ENCODE assay signal across 34 cellular contexts in genomic region chr9:76185432-76185831, GRCh38.
DNase-seq lines count a peak whose midpoint lies in the region; ATAC-seq, FAIRE-seq and TF ChIP-seq lines count a peak whose summit lies in the region.
"Had no signal": no experiment of that assay in that cellular context is flagged by ENCODE, and none has a peak within 500 bp of the region (broad histone marks: within the 10 kb centered on the region; RNA-seq: fewer than 3 reads in every experiment).

No MANE protein-coding gene starts in this region.

- H3K9ac ChIP-seq in HepG2 (ENCODE audit: insufficient read depth, low read depth, low read length), result no peak overlapping the region
- H3K9ac ChIP-seq in IMR-90 (ENCODE audit: low read depth, low read length), result no peak overlapping the region
- no peak overlapping the region for H3K9ac ChIP-seq in K562 (ENCODE audit: insufficient read depth in 1 of 2, low read depth in 2 of 2, low read length in 2 of 2)
- H3K9ac ChIP-seq: BLaER1; BLaER1 treated with 17β-estradiol and CSF1 and Interleukin-3, amounts not matched to agents 10 nM and 100 nM had no signal

- H3K9me3 ChIP-seq in HepG2 (ENCODE audit: low read length), result no peaks in the 10 kb centered on the region
- no peaks in the 10 kb centered on the region for H3K9me3 ChIP-seq in right lobe of liver
- no peaks in the 10 kb centered on the region for H3K9me3 ChIP-seq in A549
- H3K9me3 ChIP-seq in IMR-90 (ENCODE audit: control insufficient read depth, insufficient read depth, low read length), result no peaks in the 10 kb centered on the region
- H3K9me3 ChIP-seq in K562 (replicated peaks; ENCODE audit: control insufficient read depth, insufficient read depth, low read depth, low read length), result no peaks in the 10 kb centered on the region
- H3K9me3 ChIP-seq: BE2C; BLaER1; BLaER1 treated with 17β-estradiol and CSF1 and Interleukin-3, amounts not matched to agents 10 nM and 100 nM; Caco-2 had no signal

- BruUV-seq in HepG2 (replicated peaks; lab: Mats Ljungman, UMichigan) (no TSS peak), IMR-90 (replicated peaks; lab: Mats Ljungman, UMichigan) (no TSS peak), K562 (replicated peaks; lab: Mats Ljungman, UMichigan) (no TSS peak)

- FAIRE-seq in HepG2 (lab: Jason Lieb, UNC) (no peak), A549 (lab: Jason Lieb, UNC) (no peak), K562 (lab: Jason Lieb, UNC) (no peak)
- FAIRE-seq: A204.1, D721Med had no signal

- H2AFZ ChIP-seq in HepG2 (ENCODE audit: low read length) (no peak overlapping the region), IMR-90 (replicated peaks; ENCODE audit: low read length, poor library complexity) (no peak overlapping the region), K562 (ENCODE audit: low read depth, low read length) (no peak overlapping the region)

- DNase-seq in HepG2 (ENCODE audit: low spot score) (no peak), right lobe of liver (no peak), A549 (ENCODE audit: low read depth in 1 of 2, low spot score in 1 of 2) (no peak), IMR-90 (no peak), K562 (ENCODE audit: extremely low read depth in 1 of 4, low spot score in 3 of 4) (no peak), DMS 273 (lab: John Stamatoyannopoulos, UW; ENCODE audit: unreplicated experiment) (no peak), SW480 (ENCODE audit: low spot score) (no peak)
- DNase-seq in activated CD4-positive, alpha-beta T cell treated with anti-CD3 and anti-CD28 coated beads for 48 hours, result no peak
- DNase-seq: 8988T; ACHN; AML-193; BE2C; C1 segment of cervical spinal cord; Caco-2; Calu3; CD4-positive, alpha-beta memory T cell; CD4-positive, alpha-beta T cell; CD4-positive, CD25-positive, alpha-beta regulatory T cell; CD8-positive, alpha-beta memory T cell; CD8-positive, alpha-beta T cell; COR-L47; DMS 273 treated with DMSO at 0.1 percent for 48 hours; DMS153; DMS53; DMS79; DMS79 treated with DMSO at 0.1 percent for 48 hours; DND-41; EL had no signal

- H3K23ac ChIP-seq in IMR-90 (ENCODE audit: low read depth, low read length), result no peak overlapping the region

- H4K20me1 ChIP-seq in HepG2 (ENCODE audit: insufficient read depth, low read length), result no peaks in the 10 kb centered on the region
- H4K20me1 ChIP-seq in IMR-90 (ENCODE audit: insufficient read depth, low read length), result no peaks in the 10 kb centered on the region
- H4K20me1 ChIP-seq in K562 (replicated peaks; ENCODE audit: control insufficient read depth, insufficient read depth, low read length), result no peaks in the 10 kb centered on the region
- H4K20me1 ChIP-seq: BLaER1; BLaER1 treated with 17β-estradiol and CSF1 and Interleukin-3, amounts not matched to agents 10 nM and 100 nM had no signal

- no peak overlapping the region for H4K8ac ChIP-seq in IMR-90 (ENCODE audit: low read depth in 2 of 2, low read length in 2 of 2)

- H3K18ac ChIP-seq in IMR-90 (ENCODE audit: low read depth, low read length), result no peak overlapping the region

- H2AK5ac ChIP-seq in IMR-90 (ENCODE audit: low read depth, low read length), result no peak overlapping the region

- no peak for TF ChIP-seq POLR2A in HepG2 (IDR thresholded peaks at IDR 0.05; ENCODE audit: insufficient read depth in 1 of 2, low read depth in 2 of 2, low read length in 2 of 2)
- TF ChIP-seq POLR2A in right lobe of liver (IDR thresholded peaks at IDR 0.05), result no peak
- TF ChIP-seq POLR2A in A549 (IDR thresholded peaks at IDR 0.05; ENCODE audit: low read length), result no peak
- TF ChIP-seq POLR2A in IMR-90 (IDR thresholded peaks at IDR 0.05; ENCODE audit: low read depth, low read length), result no peak
- no peak for TF ChIP-seq POLR2A in K562 (conservative IDR thresholded peaks at IDR 0.05)

- no peak for TF ChIP-seq EP300 in HepG2 (IDR thresholded peaks at IDR 0.05; ENCODE audit: low read depth in 2 of 2, low read length in 2 of 2)
- no peak for TF ChIP-seq EP300 in HepG2 (CRISPR knock-in tag; IDR thresholded peaks at IDR 0.05; ENCODE audit: borderline replicate concordance)
- TF ChIP-seq EP300 in A549 (IDR thresholded peaks at IDR 0.05), result no peak
- no peak for TF ChIP-seq EP300 in K562 (IDR thresholded peaks at IDR 0.05; ENCODE audit: low read length)

- H3K4me3 ChIP-seq in HepG2 (replicated peaks in 1 of 3; ENCODE audit: insufficient read depth in 1 of 3, low read depth in 2 of 3, low read length in 3 of 3) (no peak overlapping the region), right lobe of liver (no peak overlapping the region), A549 (no peak overlapping the region), IMR-90 (ENCODE audit: insufficient read depth, low read depth, low read length) (no peak overlapping the region), K562 (no peak overlapping the region)
- H3K4me3 ChIP-seq: BLaER1; BLaER1 treated with 17β-estradiol and CSF1 and Interleukin-3, amounts not matched to agents 10 nM and 100 nM had no signal

- H3K4me2 ChIP-seq in HepG2 (ENCODE audit: low read depth, low read length) (no peak overlapping the region), A549 (no peak overlapping the region), IMR-90 (ENCODE audit: low read depth, low read length) (no peak overlapping the region), K562 (ENCODE audit: insufficient read depth, low read length) (no peak overlapping the region)
- H3K4me2 ChIP-seq: BLaER1; BLaER1 treated with 17β-estradiol and CSF1 and Interleukin-3, amounts not matched to agents 10 nM and 100 nM had no signal

- no peak overlapping the region for H2BK20ac ChIP-seq in IMR-90 (ENCODE audit: low read depth, low read length)

- ATAC-seq in HepG2 (no peak), right lobe of liver (no peak), A549 (no peak), IMR-90 (ENCODE audit: low read depth) (no peak), K562 (no peak)
- ATAC-seq: CD8-positive, alpha-beta T cell had no signal

- no peaks in the 10 kb centered on the region for H3K4me1 ChIP-seq in HepG2 (ENCODE audit: insufficient read depth, low read length)
- H3K4me1 ChIP-seq in right lobe of liver, result no peaks in the 10 kb centered on the region
- H3K4me1 ChIP-seq in A549, result peaks cover 11% of the 10 kb centered on the region; the same call in 2 of the 3 replicates
- peaks cover 12% of the 10 kb centered on the region for H3K4me1 ChIP-seq in IMR-90 (ENCODE audit: control insufficient read depth, insufficient read depth, low read length)
- no peaks in the 10 kb centered on the region for H3K4me1 ChIP-seq in K562 (replicated peaks in 1 of 2; ENCODE audit: control insufficient read depth in 2 of 2, insufficient read depth in 2 of 2, low read length in 2 of 2)
- H3K4me1 ChIP-seq: BE2C had no signal

- H2BK15ac ChIP-seq in IMR-90 (ENCODE audit: low read depth, low read length), result no peak overlapping the region

- no peaks in the 10 kb centered on the region for H3K79me2 ChIP-seq in HepG2 (ENCODE audit: insufficient read depth, low read length)
- H3K79me2 ChIP-seq in K562 (ENCODE audit: control insufficient read depth, insufficient read depth, low read length), result no peaks in the 10 kb centered on the region

- H2BK5ac ChIP-seq in IMR-90 (ENCODE audit: low read depth, low read length, poor library complexity, severe bottlenecking), result no peak overlapping the region

- no peak overlapping the region for H2AK9ac ChIP-seq in IMR-90 (replicated peaks; ENCODE audit: low read depth, low read length, poor library complexity)

- no peak for TF ChIP-seq CTCF in HepG2 (CRISPR knock-in tag; IDR thresholded peaks at IDR 0.05)
- no peak for TF ChIP-seq CTCF in right lobe of liver (IDR thresholded peaks at IDR 0.05)
- no peak for TF ChIP-seq CTCF in A549 (IDR thresholded peaks at IDR 0.05)
- TF ChIP-seq CTCF in IMR-90 (conservative IDR thresholded peaks at IDR 0.05; ENCODE audit: low read depth, low read length), result no peak
- no peak for TF ChIP-seq CTCF in K562 (IDR thresholded peaks at IDR 0.05 in 2 of 3, conservative IDR thresholded peaks at IDR 0.05 in 1 of 3; ENCODE audit: insufficient read depth in 2 of 3, low read depth in 1 of 3, low read length in 3 of 3)

- H3K36me3 ChIP-seq in HepG2 (replicated peaks in 1 of 2; ENCODE audit: control insufficient read depth in 1 of 2, insufficient read depth in 2 of 2, low read length in 2 of 2) (no peaks in the 10 kb centered on the region), right lobe of liver (no peaks in the 10 kb centered on the region), IMR-90 (ENCODE audit: control insufficient read depth, insufficient read depth, low read length) (peaks cover 2% of the 10 kb centered on the region; the same call in 1 of the 2 replicates), K562 (ENCODE audit: control insufficient read depth, insufficient read depth, low read length) (no peaks in the 10 kb centered on the region)
- H3K36me3 ChIP-seq: BE2C; BLaER1; BLaER1 treated with 17β-estradiol and CSF1 and Interleukin-3, amounts not matched to agents 10 nM and 100 nM had no signal

- CTCF ChIA-PET in HepG2 (lab: Yijun Ruan, JAX; ENCODE audit: low intra/inter-chr PET ratio, low total read pairs), result no interaction called here
- CTCF ChIA-PET in A549 (lab: Yijun Ruan, JAX), result no interaction called here
- CTCF ChIA-PET in IMR-90 (lab: Yijun Ruan, JAX), result no interaction called here
- CTCF ChIA-PET in K562 (lab: Yijun Ruan, JAX; ENCODE audit: low intra/inter-chr PET ratio), result no interaction called here

- no peak overlapping the region for H4K91ac ChIP-seq in IMR-90 (ENCODE audit: insufficient read depth, low read depth, low read length)

- H3K79me1 ChIP-seq in IMR-90 (ENCODE audit: low read depth in 1 of 2, low read length in 2 of 2), result no peaks in the 10 kb centered on the region

- H3K56ac ChIP-seq in IMR-90 (ENCODE audit: extremely low read depth, insufficient read depth, low read length), result no peak overlapping the region

- intact Hi-C loops in HepG2 (cut with micrococcal nuclease; ENCODE audit: unreplicated experiment) (no loop called here), right lobe of liver (cut with DNase I) (no loop called here), IMR-90 (cut with micrococcal nuclease) (no loop called here), K562 (cut with micrococcal nuclease) (no loop called here)

- POLR2A ChIA-PET in HepG2 (lab: Yijun Ruan, JAX), result no interaction called here
- POLR2A ChIA-PET in A549 (lab: Yijun Ruan, JAX), result no interaction called here
- POLR2A ChIA-PET in IMR-90 (lab: Charles Lee; ENCODE audit: unreplicated experiment), result no interaction called here
- POLR2A ChIA-PET in K562 (lab: Yijun Ruan, JAX), result no interaction called here

- H3K9me1 ChIP-seq in IMR-90 (ENCODE audit: insufficient read depth, low read length) (peaks cover 11% of the 10 kb centered on the region), K562 (ENCODE audit: control insufficient read depth, insufficient read depth, low read length) (no peaks in the 10 kb centered on the region)

- no peak overlapping the region for H2BK120ac ChIP-seq in IMR-90 (ENCODE audit: low read depth, low read length)

- no peak overlapping the region for H3K4ac ChIP-seq in IMR-90 (ENCODE audit: low read depth, low read length)

- H3K27me3 ChIP-seq in HepG2 (ENCODE audit: control insufficient read depth in 1 of 2, insufficient read depth in 2 of 2, low read length in 2 of 2), result no peaks in the 10 kb centered on the region
- no peaks in the 10 kb centered on the region for H3K27me3 ChIP-seq in right lobe of liver
- no peaks in the 10 kb centered on the region for H3K27me3 ChIP-seq in IMR-90 (ENCODE audit: control insufficient read depth, insufficient read depth, low read length)
- no peaks in the 10 kb centered on the region for H3K27me3 ChIP-seq in K562 (ENCODE audit: control insufficient read depth in 2 of 2, insufficient read depth in 2 of 2, low read length in 2 of 2)
- H3K27me3 ChIP-seq: BLaER1; BLaER1 treated with 17β-estradiol and CSF1 and Interleukin-3, amounts not matched to agents 10 nM and 100 nM had no signal

- in situ Hi-C loops in HepG2 (cut with HindIII; ENCODE audit: extremely low pct_ligation_motif_present, low pct_unique_long_range_greater_than_20kb) (no loop called here), IMR-90 (cut with MboI; ENCODE audit: low sequenced_read_pairs) (no loop called here), K562 (cut with MboI) (no loop called here)

- dilution Hi-C loops in IMR-90 (cut with HindIII; ENCODE audit: low sequenced_read_pairs, unreplicated experiment), result no loop called here

- TF ChIP-seq RAD21 in HepG2 (CRISPR knock-in tag; IDR thresholded peaks at IDR 0.05) (no peak), A549 (conservative IDR thresholded peaks at IDR 0.05 in 1 of 2, IDR thresholded peaks at IDR 0.05 in 1 of 2) (no peak), IMR-90 (IDR thresholded peaks at IDR 0.05; ENCODE audit: low read length) (no peak), K562 (CRISPR knock-in tag; conservative IDR thresholded peaks at IDR 0.05 in 1 of 2, IDR thresholded peaks at IDR 0.05 in 1 of 2) (no peak)

- H4K5ac ChIP-seq in IMR-90 (ENCODE audit: low read depth, low read length), result no peak overlapping the region

- H3K27ac ChIP-seq in HepG2 (ENCODE audit: extremely low read length, insufficient read depth, low read length) (no peak overlapping the region), right lobe of liver (no peak overlapping the region), A549 (no peak overlapping the region), IMR-90 (ENCODE audit: insufficient read depth, low read length) (no peak overlapping the region), K562 (ENCODE audit: extremely low read depth, low read depth, low read length) (no peak overlapping the region)
- H3K27ac ChIP-seq: 22Rv1; BLaER1; BLaER1 treated with 17β-estradiol and CSF1 and Interleukin-3, amounts not matched to agents 10 nM and 100 nM; C4-2B had no signal

- no peak overlapping the region for H3K14ac ChIP-seq in IMR-90 (replicated peaks; ENCODE audit: low read depth, low read length)

- WGBS in HepG2 (ENCODE audit: low lambda C conversion rate), result 38% methylated on average over 1 of the region's 1 CpG
- WGBS in right lobe of liver (ENCODE audit: insufficient coverage, low coverage, low lambda C conversion rate, missing lambda C conversion rate), result 85% methylated on average over 1 of the region's 1 CpG
- 72% methylated on average over 1 of the region's 1 CpG for WGBS in A549 (ENCODE audit: missing lambda C conversion rate)
- WGBS in IMR-90 (ENCODE audit: extremely low coverage in 2 of 2, insufficient read length in 1 of 2), 2 experiments, result no CpG with 5 or more reads among the region's 1 CpG
- 0% methylated on average over 1 of the region's 1 CpG for WGBS in K562 (ENCODE audit: insufficient coverage, low coverage, missing lambda C conversion rate)

Comparison
In these comparisons a context has a peak if more than half of its experiments do, and no peak if none do; other contexts are left out.
1. Of the 241 proteins assayed by ChIP-seq in both HepG2 and K562: peak only in HepG2: MAFK; only in K562: none; in both: MAFF; in neither: 239.